ENCODE assay signal across 11 cellular contexts in genomic region chr10:122164815-122165491, GRCh38.
DNase-seq lines count a peak whose midpoint lies in the region; ATAC-seq and TF ChIP-seq lines count a peak whose summit lies in the region.
"Had no signal": no experiment of that assay in that cellular context is flagged by ENCODE, and none has a peak within 500 bp of the region (broad histone marks: within the 10 kb centered on the region; RNA-seq: fewer than 3 reads in every experiment).

No MANE protein-coding gene starts in this region.

- H3K4ac ChIP-seq in mesenchymal stem cell (ENCODE audit: low read depth in 1 of 2, low read length in 2 of 2): no peak overlapping the region

- no peak for ATAC-seq in GM21576 (IDR thresholded peaks at IDR 0.05; ENCODE audit: unreplicated experiment)
- ATAC-seq: activated T-helper 17 cell treated with anti-CD3 and anti-CD28 coated beads, Interleukin-2, amount 50 U/mL, for 72 hours had no signal

- H3K4me1 Mint-ChIP-seq in type B pancreatic cell (ENCODE audit: unreplicated experiment): peaks cover 53% of the 10 kb centered on the region
- H3K4me1 Mint-ChIP-seq: activated T-helper 17 cell treated with anti-CD3 and anti-CD28 coated beads, Interleukin-2, amount 50 U/mL, for 72 hours had no signal

- H3K27me3 ChIP-seq in left ventricle myocardium inferior (ENCODE audit: low read depth) (no peaks in the 10 kb centered on the region), ectodermal cell (ENCODE audit: control insufficient read depth, insufficient read depth, low read length, poor library complexity, severe bottlenecking) (peaks cover 4% of the 10 kb centered on the region), mesenchymal stem cell (ENCODE audit: control insufficient read depth in 1 of 2, insufficient read depth in 1 of 2, low read length in 2 of 2) (peaks cover 0 to 8% of the 10 kb centered on the region in 2 experiments)

- H3K27ac Mint-ChIP-seq in type B pancreatic cell: peak overlapping the region; percentile 86
- H3K27ac Mint-ChIP-seq: activated T-helper 17 cell treated with anti-CD3 and anti-CD28 coated beads, Interleukin-2, amount 50 U/mL, for 72 hours had no signal

- H3K27me3 Mint-ChIP-seq in type B pancreatic cell: peaks cover 11% of the 10 kb centered on the region

- H3K9ac ChIP-seq in mesenchymal stem cell (ENCODE audit: low read length): no peak overlapping the region

- no peaks in the 10 kb centered on the region for H3K9me3 Mint-ChIP-seq in type B pancreatic cell
- H3K9me3 Mint-ChIP-seq: activated T-helper 17 cell treated with anti-CD3 and anti-CD28 coated beads, Interleukin-2, amount 50 U/mL, for 72 hours had no signal

- H3K27ac ChIP-seq in left ventricle myocardium inferior (replicated peaks): peak overlapping the region; percentile 4
- H3K27ac ChIP-seq in ectodermal cell (ENCODE audit: insufficient read depth, low read depth, low read length, poor library complexity, severe bottlenecking): no peak overlapping the region
- H3K27ac ChIP-seq in mesenchymal stem cell (ENCODE audit: low read length, poor library complexity, severe bottlenecking): no peak overlapping the region

- H3K79me1 ChIP-seq in mesenchymal stem cell (replicated peaks; ENCODE audit: low read length, poor library complexity, severe bottlenecking): peaks cover 39% of the 10 kb centered on the region

- no peak overlapping the region for H2BK5ac ChIP-seq in mesenchymal stem cell (ENCODE audit: low read depth, low read length, poor library complexity, severe bottlenecking)

- H2AK5ac ChIP-seq in mesenchymal stem cell (ENCODE audit: low read length, severe bottlenecking): no peak overlapping the region

- DNase-seq in left ventricle myocardium inferior (no peak), cardiac septum (ENCODE audit: low spot score) (no peak), mesenchymal stem cell (no peak), type B pancreatic cell (ENCODE audit: extremely low spot score, unreplicated experiment) (no peak), NCI-H446 (lab: John Stamatoyannopoulos, UW) (no peak), D341Med (ENCODE audit: low spot score) (no peak)
- DNase-seq: activated CD4-positive, CD25-positive, alpha-beta regulatory T cell; central memory CD4-positive, alpha-beta T cell had no signal

- TF ChIP-seq CTCF in left ventricle myocardium inferior (IDR thresholded peaks at IDR 0.05; ENCODE audit: borderline replicate concordance) (no peak), type B pancreatic cell (conservative IDR thresholded peaks at IDR 0.05) (no peak)

- H4K91ac ChIP-seq in mesenchymal stem cell (ENCODE audit: low read length): no peak overlapping the region

- H3K18ac ChIP-seq in mesenchymal stem cell (ENCODE audit: low read depth in 1 of 2, low read length in 2 of 2): no peak overlapping the region

- no peak overlapping the region for H4K8ac ChIP-seq in mesenchymal stem cell (ENCODE audit: low read length)

- H3K4me3 ChIP-seq in left ventricle myocardium inferior (no peak overlapping the region), ectodermal cell (ENCODE audit: insufficient read depth, low read depth, low read length) (peak overlapping the region; percentile 68), mesenchymal stem cell (ENCODE audit: insufficient read depth in 1 of 2, low read depth in 1 of 2, low read length in 2 of 2) (no peak overlapping the region)

- H2BK120ac ChIP-seq in mesenchymal stem cell (ENCODE audit: low read depth, low read length): no peak overlapping the region

- H2BK12ac ChIP-seq in mesenchymal stem cell (ENCODE audit: low read length in 2 of 2): no peak overlapping the region

- 30 to 35% methylated on average over 17 of the region's 17 CpGs for WGBS in ectodermal cell, 2 experiments
- WGBS in mesenchymal stem cell: 69% methylated on average over 17 of the region's 17 CpGs

- no peak overlapping the region for H3K23ac ChIP-seq in mesenchymal stem cell (ENCODE audit: low read length in 2 of 2)

- H2AFZ ChIP-seq in mesenchymal stem cell (ENCODE audit: low read depth, low read length): no peak overlapping the region

- H3K9me3 ChIP-seq in left ventricle myocardium inferior (replicated peaks): no peaks in the 10 kb centered on the region
- no peaks in the 10 kb centered on the region for H3K9me3 ChIP-seq in ectodermal cell (ENCODE audit: control insufficient read depth, low read length)
- H3K9me3 ChIP-seq in mesenchymal stem cell (ENCODE audit: control insufficient read depth, low read length): no peaks in the 10 kb centered on the region

- peak overlapping the region; percentile 93 for H3K4me2 ChIP-seq in mesenchymal stem cell (ENCODE audit: low read length, poor library complexity, severe bottlenecking)

- H2BK15ac ChIP-seq in mesenchymal stem cell (ENCODE audit: low read depth, poor library complexity, severe bottlenecking): no peak overlapping the region

- peak overlapping the region; percentile 92 for H3K4me3 Mint-ChIP-seq in type B pancreatic cell

- H3K36me3 ChIP-seq in left ventricle myocardium inferior (peaks cover 7% of the 10 kb centered on the region), ectodermal cell (ENCODE audit: control insufficient read depth, insufficient read depth, low read length) (no peaks in the 10 kb centered on the region), mesenchymal stem cell (ENCODE audit: control insufficient read depth in 1 of 2, insufficient read depth in 2 of 2, low read depth in 1 of 2, low read length in 2 of 2) (no peaks in the 10 kb centered on the region)

- intact Hi-C loops in left ventricle myocardium inferior (cut with micrococcal nuclease) (no loop called here), cardiac septum (cut with DNase I) (no loop called here)

- H3K36me3 Mint-ChIP-seq in type B pancreatic cell: peaks cover 2% of the 10 kb centered on the region

- H3K4me1 ChIP-seq in left ventricle myocardium inferior (peaks cover 62% of the 10 kb centered on the region), ectodermal cell (ENCODE audit: control insufficient read depth, insufficient read depth, low read length) (peaks cover 46% of the 10 kb centered on the region), mesenchymal stem cell (ENCODE audit: control insufficient read depth, insufficient read depth, low read depth, low read length) (peaks cover 24% of the 10 kb centered on the region)

- H3K14ac ChIP-seq in mesenchymal stem cell (ENCODE audit: low read length in 2 of 2): no peak overlapping the region
